7 cellular contexts compared by ENCODE assay signal in genomic region chr7:65037740-65038678, GRCh38. TPM values are rescaled to one million over a fixed set of nuclear protein-coding genes. Genes with fewer than 3 reads are reported as not detected.
DNase-seq lines count a peak whose midpoint lies in the region; ATAC-seq and TF ChIP-seq lines count a peak whose summit lies in the region.

No MANE protein-coding gene starts in this region.

- H3K4me1 ChIP-seq in sigmoid colon, result peaks cover 0 to 17% (median 5%) of the 10 kb centered on the region in 4 donors

- intact Hi-C loops in sigmoid colon (cut with DNase I), result loop anchor here (1.0 to 2.0 kb wide), 2 partner anchors 32 to 39 kb away; partner anchors contain the start of gene ERV3-1

- ATAC-seq in GM18508 (IDR thresholded peaks at IDR 0.05; ENCODE audit: insufficient read depth, unreplicated experiment), result peak; percentile 58
- peak; percentile 81 for ATAC-seq in HG02973 (IDR thresholded peaks at IDR 0.05; ENCODE audit: unreplicated experiment)

- TF ChIP-seq EP300 in sigmoid colon (IDR thresholded peaks at IDR 0.05), result no peak

- peak overlapping the region; percentile 88 to 95 (median 92) for H3K27ac ChIP-seq in sigmoid colon

- no peak for TF ChIP-seq CTCF in sigmoid colon (IDR thresholded peaks at IDR 0.05)

- DNase-seq in NCI-H1930 (lab: John Stamatoyannopoulos, UW) (peak; percentile 90 to 95), T-helper 22 cell (ENCODE audit: low read depth) (peak; percentile 89), astrocyte of the hippocampus (ENCODE audit: low read depth, low spot score) (peak; percentile 99), hippocampal formation (lab: John Stamatoyannopoulos, UW) (peak; percentile 90 to 94), sigmoid colon (peak; percentile 96)

- peak overlapping the region; percentile 72 to 92 (median 90) for H3K4me3 ChIP-seq in sigmoid colon

- H3K27me3 ChIP-seq in sigmoid colon, result no peaks in the 10 kb centered on the region

- TF ChIP-seq POLR2A in sigmoid colon (IDR thresholded peaks at IDR 0.05), result no peak

- no peaks in the 10 kb centered on the region for H3K36me3 ChIP-seq in sigmoid colon

- no peaks in the 10 kb centered on the region for H3K9me3 ChIP-seq in sigmoid colon

- 2% methylated on average over 90 to 92 of the region's 92 CpGs for WGBS in sigmoid colon, 2 donors

RNA-seq across cellular contexts. Expression of gene ERV3-1, which starts 31.5 kb away (rescaled TPM):
- total RNA-seq in sigmoid colon, result 10 to 100 TPM in 3 of 4 donors, 1 to 10 TPM in 1; 9.6 to 19.1 (median 14.7) TPM
- polyA plus RNA-seq in sigmoid colon, result 1 to 10 TPM in 1 of 3 donors, under 1 TPM in 2; 0.60 to 4.9 (median 0.69) TPM

RNA-seq across cellular contexts. Expression of gene ZNF117, which starts 47.2 kb away (rescaled TPM):
- total RNA-seq in sigmoid colon, result 10 to 100 TPM in 2 of 4 donors, 1 to 10 TPM in 2; 7.3 to 19.1 (median 9.2) TPM
- 1 to 10 TPM in 2 of 3 donors, under 1 TPM in 1; 0.69 to 2.2 (median 1.2) TPM for polyA plus RNA-seq in sigmoid colon

Comparison
In these comparisons a context has a peak if more than half of its experiments do, and no peak if none do; other contexts are left out.
1. Peak in every context shown above with its lines: DNase-seq, ATAC-seq, H3K4me3 ChIP-seq and H3K27ac ChIP-seq.